Comparison of ENCODE assay signal across 1 cellular context in the genomic region with DNA sequence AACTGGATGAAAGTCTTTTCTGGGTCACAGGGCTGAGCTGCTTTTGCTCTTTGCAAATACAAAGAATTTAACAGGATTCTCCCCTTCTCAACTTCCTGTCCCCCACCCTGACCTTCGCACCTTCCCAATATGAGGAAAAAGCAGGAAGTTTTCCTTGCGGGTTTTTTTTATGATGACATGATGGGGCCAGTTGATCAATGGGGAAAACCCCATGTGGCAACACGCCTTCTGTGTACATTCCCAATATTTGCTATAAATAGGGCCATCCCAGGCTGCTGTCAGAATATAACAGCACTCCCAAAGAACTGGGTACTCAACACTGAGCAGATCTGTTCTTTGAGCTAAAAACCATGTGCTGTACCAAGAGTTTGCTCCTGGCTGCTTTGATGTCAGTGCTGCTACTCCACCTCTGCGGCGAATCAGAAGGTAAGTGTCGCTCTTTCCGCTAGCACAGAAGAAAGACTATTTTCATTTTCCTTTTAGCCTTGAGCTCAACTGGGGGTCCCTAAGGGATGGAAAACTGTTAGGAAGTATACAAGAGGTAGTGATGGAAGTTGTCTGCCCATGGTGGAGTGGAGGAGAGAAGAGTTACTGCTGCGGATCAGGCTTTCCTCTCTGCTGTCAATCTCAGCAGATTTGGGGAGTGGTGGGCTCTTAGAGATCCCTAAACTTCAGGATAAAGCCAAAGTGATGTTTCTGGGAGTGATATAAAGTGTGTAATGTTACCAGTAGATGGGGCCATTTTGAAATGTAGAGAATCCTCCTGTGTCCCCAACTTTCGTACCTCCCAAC.
TF ChIP-seq lines count a peak whose summit lies in the region.

A gene with protein sequence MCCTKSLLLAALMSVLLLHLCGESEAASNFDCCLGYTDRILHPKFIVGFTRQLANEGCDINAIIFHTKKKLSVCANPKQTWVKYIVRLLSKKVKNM (plus strand): TSS at position 281 of the 792 bp plus-strand sequence. CDS start 70 bp downstream, at position 351.

TF ChIP-seq in GM12878, 131 proteins besides CTCF, POLR2A, EP300 and RAD21:
- no peak for TF ChIP-seq DPF2 (IDR thresholded peaks at IDR 0.05)
- TF ChIP-seq, protein P1, sequence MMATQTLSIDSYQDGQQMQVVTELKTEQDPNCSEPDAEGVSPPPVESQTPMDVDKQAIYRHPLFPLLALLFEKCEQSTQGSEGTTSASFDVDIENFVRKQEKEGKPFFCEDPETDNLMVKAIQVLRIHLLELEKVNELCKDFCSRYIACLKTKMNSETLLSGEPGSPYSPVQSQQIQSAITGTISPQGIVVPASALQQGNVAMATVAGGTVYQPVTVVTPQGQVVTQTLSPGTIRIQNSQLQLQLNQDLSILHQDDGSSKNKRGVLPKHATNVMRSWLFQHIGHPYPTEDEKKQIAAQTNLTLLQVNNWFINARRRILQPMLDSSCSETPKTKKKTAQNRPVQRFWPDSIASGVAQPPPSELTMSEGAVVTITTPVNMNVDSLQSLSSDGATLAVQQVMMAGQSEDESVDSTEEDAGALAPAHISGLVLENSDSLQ (IDR thresholded peaks at IDR 0.05): no peak
- TF ChIP-seq ZNF622 (IDR thresholded peaks at IDR 0.05): no peak
- TF ChIP-seq, protein P2, sequence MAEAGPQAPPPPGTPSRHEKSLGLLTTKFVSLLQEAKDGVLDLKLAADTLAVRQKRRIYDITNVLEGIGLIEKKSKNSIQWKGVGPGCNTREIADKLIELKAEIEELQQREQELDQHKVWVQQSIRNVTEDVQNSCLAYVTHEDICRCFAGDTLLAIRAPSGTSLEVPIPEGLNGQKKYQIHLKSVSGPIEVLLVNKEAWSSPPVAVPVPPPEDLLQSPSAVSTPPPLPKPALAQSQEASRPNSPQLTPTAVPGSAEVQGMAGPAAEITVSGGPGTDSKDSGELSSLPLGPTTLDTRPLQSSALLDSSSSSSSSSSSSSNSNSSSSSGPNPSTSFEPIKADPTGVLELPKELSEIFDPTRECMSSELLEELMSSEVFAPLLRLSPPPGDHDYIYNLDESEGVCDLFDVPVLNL (IDR thresholded peaks at IDR 0.05; ENCODE audit: low read depth, low read length): no peak
- TF ChIP-seq, protein P3, sequence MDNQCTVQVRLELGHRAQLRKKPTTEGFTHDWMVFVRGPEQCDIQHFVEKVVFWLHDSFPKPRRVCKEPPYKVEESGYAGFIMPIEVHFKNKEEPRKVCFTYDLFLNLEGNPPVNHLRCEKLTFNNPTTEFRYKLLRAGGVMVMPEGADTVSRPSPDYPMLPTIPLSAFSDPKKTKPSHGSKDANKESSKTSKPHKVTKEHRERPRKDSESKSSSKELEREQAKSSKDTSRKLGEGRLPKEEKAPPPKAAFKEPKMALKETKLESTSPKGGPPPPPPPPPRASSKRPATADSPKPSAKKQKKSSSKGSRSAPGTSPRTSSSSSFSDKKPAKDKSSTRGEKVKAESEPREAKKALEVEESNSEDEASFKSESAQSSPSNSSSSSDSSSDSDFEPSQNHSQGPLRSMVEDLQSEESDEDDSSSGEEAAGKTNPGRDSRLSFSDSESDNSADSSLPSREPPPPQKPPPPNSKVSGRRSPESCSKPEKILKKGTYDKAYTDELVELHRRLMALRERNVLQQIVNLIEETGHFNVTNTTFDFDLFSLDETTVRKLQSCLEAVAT (IDR thresholded peaks at IDR 0.05): peak; percentile 18; the same call in 1 of the 2 replicates
- no peak for TF ChIP-seq MYC (IDR thresholded peaks at IDR 0.05; ENCODE audit: insufficient read depth, insufficient read length, insufficient replicate concordance, low read length, severe bottlenecking)
